Comparison of ENCODE assay signal across 8 cellular contexts in genomic region chr12:72264548-72265175, GRCh38. TPM values are rescaled to one million over a fixed set of nuclear protein-coding genes. Genes with fewer than 3 reads are reported as not detected.
A peak's percentile ranks its signal among the peaks of the same experiment; 100 is the strongest.
DNase-seq lines count a peak whose midpoint lies in the region; ATAC-seq, FAIRE-seq and TF ChIP-seq lines count a peak whose summit lies in the region.

No MANE protein-coding gene starts in this region.

- no peaks in the 10 kb centered on the region for H3K9me3 Mint-ChIP-seq in CD4-positive, alpha-beta memory T cell

- CTCF ChIA-PET in endothelial cell of umbilical vein (lab: Charles Lee) = no interaction called here
- CTCF ChIA-PET in CD4-positive, alpha-beta memory T cell (lab: Charles Lee; ENCODE audit: partially characterized antibody) = interaction anchor here (1.1 kb wide), 1 partner anchor 14 kb away, joined by 3 read pairs; no protein-coding TSS in a partner anchor

- no peaks in the 10 kb centered on the region for H3K27me3 ChIP-seq in endothelial cell of umbilical vein (ENCODE audit: control insufficient read depth in 2 of 2, insufficient read depth in 2 of 2, low read length in 2 of 2)
- H3K27me3 ChIP-seq in CD4-positive, alpha-beta memory T cell (ENCODE audit: insufficient read depth, low read length) = no peaks in the 10 kb centered on the region

- no peak overlapping the region for H3K27ac ChIP-seq in endothelial cell of umbilical vein (ENCODE audit: insufficient read depth, low read depth, low read length)
- no peak overlapping the region for H3K27ac ChIP-seq in CD4-positive, alpha-beta memory T cell (ENCODE audit: low read depth, low read length)

- H3K9me3 ChIP-seq in endothelial cell of umbilical vein (replicated peaks; ENCODE audit: control insufficient read depth, insufficient read depth, low read length) = no peaks in the 10 kb centered on the region
- no peaks in the 10 kb centered on the region for H3K9me3 ChIP-seq in CD4-positive, alpha-beta memory T cell (ENCODE audit: control insufficient read depth in 1 of 2, low read length in 2 of 2)

- H3K9me1 ChIP-seq in endothelial cell of umbilical vein (replicated peaks; ENCODE audit: control insufficient read depth, extremely low read depth, insufficient read depth, low read length) = no peaks in the 10 kb centered on the region

- no peak overlapping the region for H3K4me3 Mint-ChIP-seq in CD4-positive, alpha-beta memory T cell

- H3K4me1 Mint-ChIP-seq in CD4-positive, alpha-beta memory T cell = no peaks in the 10 kb centered on the region

- TF ChIP-seq POLR2A in endothelial cell of umbilical vein (IDR thresholded peaks at IDR 0.05; ENCODE audit: low read depth, low read length) (no peak), GM12892 (IDR thresholded peaks at IDR 0.05; ENCODE audit: low read depth, low read length) (no peak)

- BruUV-seq in endothelial cell of umbilical vein (replicated peaks; lab: Mats Ljungman, UMichigan) = no TSS peak

- H3K27ac Mint-ChIP-seq in CD4-positive, alpha-beta memory T cell = no peak overlapping the region

- no peaks in the 10 kb centered on the region for H3K79me2 ChIP-seq in endothelial cell of umbilical vein (ENCODE audit: control insufficient read depth, insufficient read depth, low read length)

- H3K4me1 ChIP-seq in endothelial cell of umbilical vein (ENCODE audit: control insufficient read depth, extremely low read depth, insufficient read depth, low read length) = no peaks in the 10 kb centered on the region
- no peaks in the 10 kb centered on the region for H3K4me1 ChIP-seq in CD4-positive, alpha-beta memory T cell (ENCODE audit: insufficient read depth, low read length)

- no peak overlapping the region for H3K9ac ChIP-seq in endothelial cell of umbilical vein (replicated peaks; ENCODE audit: extremely low read depth, insufficient read depth, low read length)

- peaks cover 0 to 2% of the 10 kb centered on the region in 2 donors for H3K27me3 Mint-ChIP-seq in CD4-positive, alpha-beta memory T cell

- intact Hi-C loops in endothelial cell of umbilical vein (cut with micrococcal nuclease) = no loop called here
- intact Hi-C loops in CD4-positive, alpha-beta memory T cell (cut with micrococcal nuclease) = no loop called here

- no peak overlapping the region for H2AFZ ChIP-seq in endothelial cell of umbilical vein (ENCODE audit: low read depth, low read length)

- no peaks in the 10 kb centered on the region for H4K20me1 ChIP-seq in endothelial cell of umbilical vein (replicated peaks; ENCODE audit: control insufficient read depth, extremely low read depth, insufficient read depth, low read length)

- no peak for ATAC-seq in omental fat pad (ENCODE audit: low FRiP score)

- H3K4me2 ChIP-seq in endothelial cell of umbilical vein (ENCODE audit: insufficient read depth, low read length) = no peak overlapping the region

- dilution Hi-C loops in endothelial cell of umbilical vein (cut with MboI; ENCODE audit: extremely low pct_ligation_motif_present, low sequenced_read_pairs) = no loop called here

- no peak overlapping the region for H3K4me3 ChIP-seq in endothelial cell of umbilical vein (replicated peaks in 1 of 3; ENCODE audit: insufficient read depth in 1 of 3, low read depth in 1 of 3, low read length in 3 of 3)
- H3K4me3 ChIP-seq in CD4-positive, alpha-beta memory T cell (ENCODE audit: low read length in 2 of 2) = no peak overlapping the region

- no peaks in the 10 kb centered on the region for H3K36me3 ChIP-seq in endothelial cell of umbilical vein (ENCODE audit: control insufficient read depth in 2 of 2, extremely low read depth in 1 of 2, insufficient read depth in 2 of 2, low read length in 2 of 2)
- H3K36me3 ChIP-seq in CD4-positive, alpha-beta memory T cell (ENCODE audit: insufficient read depth, low read length) = no peaks in the 10 kb centered on the region

- peak in 1 of 2 donors; percentile 17 for TF ChIP-seq CTCF in endothelial cell of umbilical vein (IDR thresholded peaks at IDR 0.05; ENCODE audit: extremely low read depth in 1 of 2, insufficient read depth in 1 of 2, low read depth in 1 of 2, low read length in 2 of 2)
- no peak for TF ChIP-seq CTCF in omental fat pad (IDR thresholded peaks at IDR 0.05)

- POLR2A ChIA-PET in endothelial cell of umbilical vein (lab: Charles Lee) = no interaction called here
- POLR2A ChIA-PET in CD4-positive, alpha-beta memory T cell (lab: Charles Lee; ENCODE audit: partially characterized antibody) = no interaction called here

- FAIRE-seq in endothelial cell of umbilical vein (lab: Jason Lieb, UNC) (no peak), GM12892 (lab: Jason Lieb, UNC) (no peak)

- H3K36me3 Mint-ChIP-seq in CD4-positive, alpha-beta memory T cell = no peaks in the 10 kb centered on the region

- DNase-seq in SIG-M5 treated with dmso at 0.1 percent for 504 hours (lab: John Stamatoyannopoulos, UW; ENCODE audit: unreplicated experiment) = peak; percentile 38
- DNase-seq in SIG-M5 (lab: John Stamatoyannopoulos, UW) = no peak
- peak; percentile 33 for DNase-seq in NCI-H748 (lab: John Stamatoyannopoulos, UW; ENCODE audit: unreplicated experiment)
- DNase-seq in endothelial cell of umbilical vein (ENCODE audit: low read depth, low spot score) = peak; percentile 3
- peak; percentile 70 for DNase-seq in superior temporal gyrus (ENCODE audit: extremely low spot score)
- no peak for DNase-seq in GM12892 (ENCODE audit: insufficient read length)
- DNase-seq in omental fat pad (ENCODE audit: low spot score) = no peak
- no peak for DNase-seq in CD4-positive, alpha-beta memory T cell

TF ChIP-seq in endothelial cell of umbilical vein, 7 proteins besides CTCF, POLR2A, EP300 and RAD21:
- no peak for TF ChIP-seq EZH2 (IDR thresholded peaks at IDR 0.05; ENCODE audit: borderline replicate concordance, low read depth, low read length, severe bottlenecking)
- TF ChIP-seq MYC (IDR thresholded peaks at IDR 0.05; ENCODE audit: low read depth, low read length) = no peak
- TF ChIP-seq GATA2 (IDR thresholded peaks at IDR 0.05; ENCODE audit: insufficient read depth, insufficient read length, low read depth, low read length) = no peak
- TF ChIP-seq JUN (IDR thresholded peaks at IDR 0.05; ENCODE audit: borderline replicate concordance, insufficient read depth, insufficient read length, low read depth) = no peak
- no peak for TF ChIP-seq MAX (IDR thresholded peaks at IDR 0.05; ENCODE audit: insufficient read depth, insufficient read length)
- TF ChIP-seq POLR2AphosphoS5 (IDR thresholded peaks at IDR 0.05; ENCODE audit: insufficient read depth, low read depth, low read length) = no peak
- TF ChIP-seq FOS (IDR thresholded peaks at IDR 0.05; ENCODE audit: borderline replicate concordance, insufficient read depth, low read length) = no peak

RNA-seq across cellular contexts. Expression of gene TRHDE, which starts 7.5 kb away (rescaled TPM):
- total RNA-seq in endothelial cell of umbilical vein (not detected in 2 replicates), omental fat pad (10 to 100 TPM; 12.8 to 34.8 (median 14.8) TPM)
- polyA plus RNA-seq in endothelial cell of umbilical vein = not detected in 2 replicates
- not detected in 2 replicates for polyA plus RNA-seq in endothelial cell of umbilical vein (2011; cell fraction: cytosol; rRNA removed)
- not detected in 2 replicates for polyA plus RNA-seq in endothelial cell of umbilical vein (2011; cell fraction: nucleus; rRNA removed)
- polyA plus RNA-seq in endothelial cell of umbilical vein (2012) = not detected in 2 replicates
- not detected in 2 replicates for polyA minus RNA-seq in endothelial cell of umbilical vein
- polyA minus RNA-seq in endothelial cell of umbilical vein (2011; cell fraction: cytosol; rRNA and poly(A)+ RNA removed) = not detected
- polyA minus RNA-seq in endothelial cell of umbilical vein (2011; cell fraction: nucleus; rRNA and poly(A)+ RNA removed) = not detected in 2 replicates
- polyA plus RNA-seq in GM12892 (2012; ENCODE audit: missing spikeins) = not detected
- not detected for total RNA-seq in CD4-positive, alpha-beta memory T cell
- polyA plus RNA-seq in CD4-positive, alpha-beta memory T cell = not detected

Comparison
In these comparisons a context has a peak if more than half of its experiments do, and no peak if none do; other contexts are left out.
1. DNase-seq: peak in SIG-M5 treated with dmso at 0.1 percent for 504 hours (single experiment), NCI-H748 (single experiment), endothelial cell of umbilical vein (single experiment) and superior temporal gyrus (single experiment); none in SIG-M5 (single experiment), GM12892 (single experiment), omental fat pad (single experiment) and CD4-positive, alpha-beta memory T cell (0 of 5).
2. RNA of gene TRHDE, which starts 7.5 kb away (total RNA-seq): 12.8 to 34.8 TPM in omental fat pad; not detected in endothelial cell of umbilical vein and not detected in CD4-positive, alpha-beta memory T cell; every median in the first group is over 10 times any median in the second.